ENCODE assay signal across 19 cellular contexts in genomic region chr2:101274142-101274541, GRCh38. TPM values are rescaled to one million over a fixed set of nuclear protein-coding genes. Genes with fewer than 3 reads are reported as not detected.
DNase-seq lines count a peak whose midpoint lies in the region; ATAC-seq and TF ChIP-seq lines count a peak whose summit lies in the region.
"Had no signal": no experiment of that assay in that cellular context is flagged by ENCODE, and none has a peak within 500 bp of the region (broad histone marks: within the 10 kb centered on the region; RNA-seq: fewer than 3 reads in every experiment).

No MANE protein-coding gene starts in this region.

- no peak overlapping the region for H3K27ac ChIP-seq in CD8-positive, alpha-beta T cell (ENCODE audit: low read depth, low read length)
- H3K27ac ChIP-seq in naive thymus-derived CD4-positive, alpha-beta T cell (ENCODE audit: low read depth, low read length): no peak overlapping the region
- no peak overlapping the region for H3K27ac ChIP-seq in smooth muscle cell (ENCODE audit: low read depth)

- POLR2A ChIA-PET in CD8-positive, alpha-beta T cell (lab: Charles Lee): no interaction called here
- POLR2A ChIA-PET in naive thymus-derived CD4-positive, alpha-beta T cell (lab: Charles Lee): interaction anchor here (0.7 kb wide), 2 partner anchors 15 to 29 kb away, joined by 3 to 4 read pairs; no protein-coding TSS in a partner anchor

- intact Hi-C loops in CD8-positive, alpha-beta T cell (cut with DNase I, micrococcal nuclease): no loop called here
- intact Hi-C loops in naive thymus-derived CD4-positive, alpha-beta T cell (cut with micrococcal nuclease): loop anchor here in 1 of 2 donors (10.0 kb wide), 1 partner anchor 111 kb away; the partner anchor contains the start of gene CREG2

- no peak for TF ChIP-seq CTCF in CD8-positive, alpha-beta T cell (IDR thresholded peaks at IDR 0.05)
- TF ChIP-seq CTCF in smooth muscle cell (IDR thresholded peaks at IDR 0.05; ENCODE audit: borderline replicate concordance, insufficient read depth, poor library complexity, severe bottlenecking): no peak

- H3K27me3 Mint-ChIP-seq in activated naive CD4-positive, alpha-beta T cell treated with anti-CD3 and anti-CD28 coated beads, Interleukin-2, amount 50 U/mL, for 24 hours: no peaks in the 10 kb centered on the region
- no peaks in the 10 kb centered on the region for H3K27me3 Mint-ChIP-seq in CD8-positive, alpha-beta T cell (ENCODE audit: low read depth)
- H3K27me3 Mint-ChIP-seq in T-helper 17 cell: no peaks in the 10 kb centered on the region
- no peaks in the 10 kb centered on the region for H3K27me3 Mint-ChIP-seq in naive thymus-derived CD4-positive, alpha-beta T cell

- H3K27ac Mint-ChIP-seq in activated naive CD4-positive, alpha-beta T cell treated with anti-CD3 and anti-CD28 coated beads, Interleukin-2, amount 50 U/mL, for 24 hours: peak overlapping the region; percentile 70
- peak overlapping the region; percentile 30 for H3K27ac Mint-ChIP-seq in CD8-positive, alpha-beta T cell
- H3K27ac Mint-ChIP-seq in T-helper 17 cell: peak overlapping the region; percentile 76
- H3K27ac Mint-ChIP-seq in naive thymus-derived CD4-positive, alpha-beta T cell: peak overlapping the region; percentile 23 to 75 (median 39)
- H3K27ac Mint-ChIP-seq: HFFc6 had no signal

- no peak for ATAC-seq in CD8-positive, alpha-beta T cell
- ATAC-seq in T-helper 17 cell (no peak), HG03135 (IDR thresholded peaks at IDR 0.05; ENCODE audit: unreplicated experiment) (no peak)
- no peak for ATAC-seq in naive thymus-derived CD4-positive, alpha-beta T cell
- ATAC-seq: GM12878 had no signal

- peaks cover 42% of the 10 kb centered on the region for H3K4me1 Mint-ChIP-seq in activated naive CD4-positive, alpha-beta T cell treated with anti-CD3 and anti-CD28 coated beads, Interleukin-2, amount 50 U/mL, for 24 hours
- H3K4me1 Mint-ChIP-seq in CD8-positive, alpha-beta T cell (ENCODE audit: low read depth): peaks cover 36% of the 10 kb centered on the region
- H3K4me1 Mint-ChIP-seq in T-helper 17 cell: peaks cover 21% of the 10 kb centered on the region
- peaks cover 4 to 46% (median 28%) of the 10 kb centered on the region in 7 donors for H3K4me1 Mint-ChIP-seq in naive thymus-derived CD4-positive, alpha-beta T cell

- CTCF ChIA-PET in CD8-positive, alpha-beta T cell (lab: Charles Lee): no interaction called here
- CTCF ChIA-PET in naive thymus-derived CD4-positive, alpha-beta T cell (lab: Charles Lee): interaction anchor here (0.7 kb wide), 1 partner anchor 64 kb away, joined by 4 read pairs; no protein-coding TSS in a partner anchor

- peaks cover 48% of the 10 kb centered on the region for H3K36me3 ChIP-seq in CD8-positive, alpha-beta T cell (ENCODE audit: insufficient read depth, low read length)
- H3K36me3 ChIP-seq in naive thymus-derived CD4-positive, alpha-beta T cell (ENCODE audit: control insufficient read depth in 2 of 3, insufficient read depth in 3 of 3, low read length in 3 of 3): peaks cover 9 to 58% (median 12%) of the 10 kb centered on the region in 3 experiments
- peaks cover 29% of the 10 kb centered on the region for H3K36me3 ChIP-seq in smooth muscle cell (ENCODE audit: low read depth)

- no peak overlapping the region for H3K9ac ChIP-seq in smooth muscle cell (ENCODE audit: low read depth)

- H3K36me3 Mint-ChIP-seq in activated naive CD4-positive, alpha-beta T cell treated with anti-CD3 and anti-CD28 coated beads, Interleukin-2, amount 50 U/mL, for 24 hours: peaks cover 15% of the 10 kb centered on the region
- peaks cover 72% of the 10 kb centered on the region for H3K36me3 Mint-ChIP-seq in CD8-positive, alpha-beta T cell
- no peaks in the 10 kb centered on the region for H3K36me3 Mint-ChIP-seq in T-helper 17 cell (ENCODE audit: low read depth)
- H3K36me3 Mint-ChIP-seq in naive thymus-derived CD4-positive, alpha-beta T cell: peaks cover 3 to 40% (median 28%) of the 10 kb centered on the region in 5 donors

- H3K4me3 ChIP-seq in CD8-positive, alpha-beta T cell (ENCODE audit: low read depth, low read length): no peak overlapping the region
- H3K4me3 ChIP-seq in naive thymus-derived CD4-positive, alpha-beta T cell (ENCODE audit: low read length): no peak overlapping the region
- H3K4me3 ChIP-seq in smooth muscle cell: no peak overlapping the region
- H3K4me3 ChIP-seq: GM12878 had no signal

- H3K79me2 ChIP-seq in smooth muscle cell (ENCODE audit: low read depth): peaks cover 19% of the 10 kb centered on the region

- H3K4me3 Mint-ChIP-seq in activated naive CD4-positive, alpha-beta T cell treated with anti-CD3 and anti-CD28 coated beads, Interleukin-2, amount 50 U/mL, for 24 hours: no peak overlapping the region
- no peak overlapping the region for H3K4me3 Mint-ChIP-seq in CD8-positive, alpha-beta T cell
- no peak overlapping the region for H3K4me3 Mint-ChIP-seq in T-helper 17 cell
- H3K4me3 Mint-ChIP-seq in naive thymus-derived CD4-positive, alpha-beta T cell: no peak overlapping the region
- H3K4me3 Mint-ChIP-seq: HFFc6 had no signal

- peaks cover 8% of the 10 kb centered on the region for H3K4me1 ChIP-seq in CD8-positive, alpha-beta T cell (ENCODE audit: insufficient read depth, low read length)
- peaks cover 0 to 3% of the 10 kb centered on the region in 2 donors for H3K4me1 ChIP-seq in naive thymus-derived CD4-positive, alpha-beta T cell (ENCODE audit: control insufficient read depth in 2 of 2, insufficient read depth in 2 of 2, low read length in 2 of 2)
- no peaks in the 10 kb centered on the region for H3K4me1 ChIP-seq in smooth muscle cell (ENCODE audit: low read depth)
- H3K4me1 ChIP-seq: BE2C had no signal

- DNase-seq in activated naive CD4-positive, alpha-beta T cell treated with anti-CD3 and anti-CD28 coated beads, Interleukin-2, amount 50 U/mL, for 16 hours: no peak
- no peak for DNase-seq in CD8-positive, alpha-beta T cell
- DNase-seq in T-helper 17 cell (no peak), epidermal melanocyte (ENCODE audit: insufficient read length, low spot score) (no peak), smooth muscle cell (lab: John Stamatoyannopoulos, UW; ENCODE audit: unreplicated experiment) (no peak)
- DNase-seq in naive thymus-derived CD4-positive, alpha-beta T cell: no peak
- DNase-seq: BE2C, COR-L47, DMS53, HFFc6, MV-4-11, NCI-H1417 treated with DMSO at 0.1 percent for 48 hours, NCI-H2029, NCI-H2171 treated with DMSO at 0.1 percent for 48 hours, NCI-H510A, NCI-H82 had no signal

- H3K27me3 ChIP-seq in CD8-positive, alpha-beta T cell (ENCODE audit: insufficient read depth, low read length): no peaks in the 10 kb centered on the region
- H3K27me3 ChIP-seq in naive thymus-derived CD4-positive, alpha-beta T cell (ENCODE audit: control insufficient read depth in 2 of 2, insufficient read depth in 2 of 2, low read length in 2 of 2): no peaks in the 10 kb centered on the region
- no peaks in the 10 kb centered on the region for H3K27me3 ChIP-seq in smooth muscle cell (ENCODE audit: low read depth)
- H3K27me3 ChIP-seq: BE2C had no signal

- no peak overlapping the region for H3K4me2 ChIP-seq in smooth muscle cell

- peaks cover 12% of the 10 kb centered on the region for H4K20me1 ChIP-seq in smooth muscle cell (ENCODE audit: low read depth)

- WGBS in smooth muscle cell (ENCODE audit: low lambda C conversion rate): 98% methylated on average over 5 of the region's 5 CpGs

- no peaks in the 10 kb centered on the region for H3K9me3 Mint-ChIP-seq in activated naive CD4-positive, alpha-beta T cell treated with anti-CD3 and anti-CD28 coated beads, Interleukin-2, amount 50 U/mL, for 24 hours
- no peaks in the 10 kb centered on the region for H3K9me3 Mint-ChIP-seq in CD8-positive, alpha-beta T cell
- H3K9me3 Mint-ChIP-seq in naive thymus-derived CD4-positive, alpha-beta T cell: no peaks in the 10 kb centered on the region
- H3K9me3 Mint-ChIP-seq: HFFc6 had no signal

- H3K9me3 ChIP-seq in CD8-positive, alpha-beta T cell (ENCODE audit: low read length): no peaks in the 10 kb centered on the region
- H3K9me3 ChIP-seq in T-helper 17 cell (ENCODE audit: control insufficient read depth, low read length, poor library complexity, severe bottlenecking) (no peaks in the 10 kb centered on the region), smooth muscle cell (replicated peaks; ENCODE audit: low read depth) (no peaks in the 10 kb centered on the region)
- no peaks in the 10 kb centered on the region for H3K9me3 ChIP-seq in naive thymus-derived CD4-positive, alpha-beta T cell (ENCODE audit: control insufficient read depth in 2 of 3, low read length in 3 of 3)
- H3K9me3 ChIP-seq: BE2C had no signal

- no peak overlapping the region for H2AFZ ChIP-seq in smooth muscle cell (ENCODE audit: low read depth)

- peaks cover 8% of the 10 kb centered on the region for H3F3A ChIP-seq in smooth muscle cell (ENCODE audit: low read depth)

RNA-seq across cellular contexts. Expression of gene CNOT11, which starts 21.5 kb away (rescaled TPM):
- total RNA-seq in CD8-positive, alpha-beta T cell: 10 to 100 TPM; 41.9 to 43.0 TPM
- total RNA-seq in T-helper 17 cell: 10 to 100 TPM; 48.3 to 48.5 TPM
- total RNA-seq in naive thymus-derived CD4-positive, alpha-beta T cell: 10 to 100 TPM; 49.0 to 65.7 (median 54.3) TPM
- 10 to 100 TPM; 60.4 to 64.0 TPM for polyA plus RNA-seq in naive thymus-derived CD4-positive, alpha-beta T cell
- total RNA-seq in smooth muscle cell: 53.8 and 65.2 TPM in 2 replicates
- polyA plus RNA-seq in smooth muscle cell: 50.0 and 54.6 TPM in 2 replicates

RNA-seq across cellular contexts. Expression of gene RNF149, which starts 34.4 kb away (rescaled TPM):
- 100 to 1,000 TPM; 128 to 129 TPM for total RNA-seq in CD8-positive, alpha-beta T cell
- total RNA-seq in T-helper 17 cell (100 to 1,000 TPM; 180 to 185 TPM), smooth muscle cell (58.3 and 59.2 TPM in 2 replicates)
- 100 to 1,000 TPM in 4 of 5 experiments, 10 to 100 TPM in 1; 88.9 to 159 (median 114) TPM for total RNA-seq in naive thymus-derived CD4-positive, alpha-beta T cell
- polyA plus RNA-seq in naive thymus-derived CD4-positive, alpha-beta T cell: 10 to 100 TPM; 45.2 to 52.6 TPM
- polyA plus RNA-seq in smooth muscle cell: 42.6 and 63.3 TPM in 2 replicates
